ENCODE assay signal across 9 cellular contexts in the genomic region with DNA sequence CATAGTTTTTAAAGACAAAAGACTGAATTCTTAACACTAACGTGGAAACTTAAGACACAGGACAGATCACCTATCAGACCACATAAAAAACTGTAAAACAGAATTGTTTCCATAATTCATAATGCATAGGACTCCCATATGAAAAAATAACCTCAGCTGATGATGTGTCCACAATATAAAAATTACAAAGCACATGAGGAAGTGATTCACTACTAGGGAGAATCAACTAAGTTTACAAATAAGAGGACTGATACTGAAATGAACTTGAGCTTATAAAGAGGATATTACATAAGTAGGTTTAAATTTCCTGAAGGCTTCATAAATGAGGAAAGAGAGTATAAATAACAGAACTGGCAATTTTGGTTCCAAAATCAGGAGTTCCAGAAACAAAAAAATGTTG.
"Had no signal": no experiment of that assay in that cellular context is flagged by ENCODE, and none has a peak within 500 bp of the region (broad histone marks: within the 10 kb centered on the region; RNA-seq: fewer than 3 reads in every experiment).

No MANE protein-coding gene starts in this region.

- H2AFZ ChIP-seq: GM23248 had no signal

- H3K4me1 ChIP-seq: HAP-1 had no signal

- H3K9me3 Mint-ChIP-seq: HFFc6 had no signal

- H3K4me3 ChIP-seq: GM23248, HAP-1 had no signal

- ATAC-seq: HCT116, HepG2 had no signal

- H3K9me3 ChIP-seq: HAP-1 had no signal

- H3K36me3 ChIP-seq: HAP-1 had no signal

- H3K9ac ChIP-seq: GM23248 had no signal

- H3K27ac ChIP-seq: GM23248, HL-60 had no signal

- DNase-seq: GM23248, GOT3, H7, HFFc6 had no signal

- H3K27ac Mint-ChIP-seq: HFFc6, IgD-negative memory B cell had no signal

- H3K4me1 Mint-ChIP-seq: IgD-negative memory B cell had no signal

- H3K4me3 Mint-ChIP-seq: HFFc6, IgD-negative memory B cell had no signal
